24 cellular contexts compared by ENCODE assay signal in genomic region chr1:202233171-202233570, GRCh38. TPM values are rescaled to one million over a fixed set of nuclear protein-coding genes. Genes with fewer than 3 reads are reported as not detected.
"Had no signal": no experiment of that assay in that cellular context is flagged by ENCODE, and none has a peak within 500 bp of the region (broad histone marks: within the 10 kb centered on the region; RNA-seq: fewer than 3 reads in every experiment).

No MANE protein-coding gene starts in this region.

- DNase-seq: activated CD4-positive, alpha-beta T cell treated with anti-CD3 and anti-CD28 coated beads for 48 hours; activated CD4-positive, alpha-beta T cell treated with anti-CD3 and anti-CD28 coated beads, Interleukin-2, amount 50 U/mL, for 4 hours; activated CD4-positive, CD25-positive, alpha-beta regulatory T cell treated with anti-CD3 and anti-CD28 coated beads, Interleukin-2, amount 50 U/mL, for 72 hours; activated CD8-positive, alpha-beta memory T cell treated with anti-CD3 and anti-CD28 coated beads, Interleukin-2, amount 50 U/mL, for 48 hours; activated CD8-positive, alpha-beta T cell treated with anti-CD3 and anti-CD28 coated beads, Interleukin-2, amount 10 ng/mL, durations not matched to agents 7 days and 5 days; activated effector memory CD4-positive, alpha-beta T cell treated with Interleukin-2 at 50 U/mL for 16 hours; activated naive CD4-positive, alpha-beta T cell treated with Interleukin-2 at 50 U/mL for 16 hours; activated T-cell treated with anti-CD3 and anti-CD28 coated beads, Interleukin-2, amount 50 U/mL, for 24 hours; Kasumi-1; KBM-7; NCI-H1092; NCI-H1417; NCI-H1930; NCI-H2171; NCI-H2227 treated with DMSO at 0.1 percent for 48 hours; NCI-H526; NCI-H82; SIG-M5; T-helper 17 cell; T-helper 9 cell had no signal

- H3K4me3 Mint-ChIP-seq: activated CD8-positive, alpha-beta T cell treated with anti-CD3 and anti-CD28 coated beads, Interleukin-2, amount 10 ng/mL, durations not matched to agents 7 days and 5 days; activated naive CD8-positive, alpha-beta T cell; activated T-cell treated with anti-CD3 and anti-CD28 coated beads, Interleukin-2, amount 50 U/mL, for 24 hours; activated T-helper 1 cell treated with anti-CD3 and anti-CD28 coated beads, Interleukin-12 subunit alpha, Interleukin-12 subunit beta, Interleukin-2, Interleukin-4 antibody, amounts not matched to agents 30 ng/mL and 10 ng/mL and 1 ng/mL, durations not matched to agents 14 hours and 24 hours and 36 hours; T-helper 17 cell; WTC11 had no signal

- ATAC-seq: activated CD8-positive, alpha-beta T cell treated with anti-CD3 and anti-CD28 coated beads, Interleukin-2, amount 10 ng/mL, durations not matched to agents 7 days and 5 days; T-helper 17 cell; WTC11 had no signal

- H3K27ac Mint-ChIP-seq: activated CD8-positive, alpha-beta T cell treated with anti-CD3 and anti-CD28 coated beads, Interleukin-2, amount 10 ng/mL, durations not matched to agents 7 days and 5 days; activated naive CD8-positive, alpha-beta T cell; activated T-cell treated with anti-CD3 and anti-CD28 coated beads, Interleukin-2, amount 50 U/mL, for 24 hours; activated T-helper 1 cell treated with anti-CD3 and anti-CD28 coated beads, Interleukin-12 subunit alpha, Interleukin-12 subunit beta, Interleukin-2, Interleukin-4 antibody, amounts not matched to agents 30 ng/mL and 10 ng/mL and 1 ng/mL, durations not matched to agents 14 hours and 24 hours and 36 hours; T-helper 17 cell; WTC11 had no signal

- H3K36me3 Mint-ChIP-seq: activated naive CD8-positive, alpha-beta T cell; WTC11 had no signal

- H3K9me3 Mint-ChIP-seq: activated T-cell treated with anti-CD3 and anti-CD28 coated beads, Interleukin-2, amount 50 U/mL, for 24 hours; activated T-helper 1 cell treated with anti-CD3 and anti-CD28 coated beads, Interleukin-12 subunit alpha, Interleukin-12 subunit beta, Interleukin-2, Interleukin-4 antibody, amounts not matched to agents 30 ng/mL and 10 ng/mL and 1 ng/mL, durations not matched to agents 14 hours and 24 hours and 36 hours; WTC11 had no signal

RNA-seq across cellular contexts. Expression of gene LGR6, which starts 39.6 kb away (rescaled TPM):
- total RNA-seq: activated T-helper 1 cell treated with anti-CD3 and anti-CD28 coated beads, Interleukin-12 subunit alpha, Interleukin-12 subunit beta, Interleukin-2, Interleukin-4 antibody, amounts not matched to agents 30 ng/mL and 10 ng/mL and 1 ng/mL, durations not matched to agents 14 hours and 24 hours and 36 hours; OCI-LY7 had no signal
